ENCODE assay signal across 8 cellular contexts in the genomic region with DNA sequence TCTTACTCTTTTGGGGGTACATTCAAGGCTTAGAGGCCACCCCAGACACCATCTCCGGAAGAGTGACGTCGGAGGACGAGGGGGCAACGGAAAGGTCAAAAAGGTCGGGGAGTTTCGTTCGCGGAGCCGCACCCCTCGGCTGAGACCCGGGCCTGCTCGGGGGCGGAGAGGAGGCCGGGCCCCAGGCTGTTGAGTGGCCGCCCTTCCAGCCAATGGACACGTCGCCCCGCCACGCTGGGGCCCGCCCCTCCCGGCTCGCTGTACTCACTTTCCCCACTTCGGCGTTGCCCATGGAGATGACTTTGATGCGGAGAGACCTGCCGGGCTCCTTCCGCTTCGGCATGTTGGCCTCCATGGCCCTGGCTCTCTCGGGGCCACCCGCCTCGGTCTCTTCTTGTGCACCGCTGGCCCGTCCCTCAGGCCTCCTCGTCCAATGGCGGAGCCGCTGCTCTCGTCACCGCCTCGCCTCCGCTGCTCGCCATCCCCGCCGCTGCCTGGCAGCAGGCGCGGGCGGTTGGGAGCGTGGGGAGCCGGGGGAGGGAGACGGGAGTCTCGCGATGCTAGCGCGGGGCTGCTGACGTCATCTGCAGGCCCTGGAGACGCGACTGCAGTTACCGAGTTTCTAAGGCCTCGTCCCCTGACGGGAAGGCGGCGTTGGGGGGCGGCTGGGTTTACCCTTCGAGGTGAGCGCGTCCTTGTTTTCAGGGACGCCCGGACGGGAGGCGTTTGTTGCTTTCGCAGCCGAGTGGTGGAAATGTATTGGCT. TPM values are rescaled to one million over a fixed set of nuclear protein-coding genes. Genes with fewer than 3 reads are reported as not detected.
DNase-seq lines count a peak whose midpoint lies in the region; ATAC-seq and TF ChIP-seq lines count a peak whose summit lies in the region.

A gene (minus strand): TSS at position 406 of the 765 bp plus-strand sequence. CDS start 51 bp downstream, at position 355.

- H3K4me1 ChIP-seq in muscle layer of colon (ENCODE audit: insufficient read depth, low read length): peaks cover 11% of the 10 kb centered on the region

- peak within 1 kb of the TSS; percentile 98 for H3K27ac ChIP-seq in muscle layer of colon (ENCODE audit: low read depth, low read length)

- H3K9me3 ChIP-seq in muscle layer of colon (ENCODE audit: low read length): no peaks in the 10 kb centered on the region

- peak within 1 kb of the TSS; percentile 99 for H3K9ac ChIP-seq in muscle layer of colon (ENCODE audit: low read length)

- peak within 1 kb of the TSS; percentile 66 to 93 for H3K4me3 ChIP-seq in muscle layer of colon (ENCODE audit: low read depth in 1 of 2, low read length in 2 of 2)

- DNase-seq in DMS79 (lab: John Stamatoyannopoulos, UW) (peak; percentile 95), KG1 (lab: John Stamatoyannopoulos, UW) (peak; percentile 99)
- peak; percentile 96 to 98 for DNase-seq in activated T-cell treated with anti-CD3 and anti-CD28 coated beads, Interleukin-2, amount 50 U/mL, for 48 hours
- peak; percentile 91 to 96 for DNase-seq in stimulated activated CD8-positive, alpha-beta memory T cell treated with anti-CD3 and anti-CD28 coated beads, Interleukin-7, amount 100 ng/mL, for 1 hour (ENCODE audit: low read depth in 2 of 2)

- H3K36me3 ChIP-seq in muscle layer of colon (ENCODE audit: insufficient read depth, low read length): peaks cover 6% of the 10 kb centered on the region

- no peaks in the 10 kb centered on the region for H3K27me3 ChIP-seq in muscle layer of colon (ENCODE audit: control insufficient read depth in 1 of 2, insufficient read depth in 2 of 2, low read length in 2 of 2)

- peak; percentile 92 for ATAC-seq in GM21737 (IDR thresholded peaks at IDR 0.05; ENCODE audit: unreplicated experiment)
- peak; percentile 98 for ATAC-seq in esophagus mucosa

TF ChIP-seq in PFSK-1, 5 proteins besides CTCF, POLR2A, EP300 and RAD21:
- peak; percentile 92; the same call in 1 of the 2 replicates for TF ChIP-seq TAF1 (IDR thresholded peaks at IDR 0.05; ENCODE audit: borderline replicate concordance, insufficient read depth, low read length)
- peak; percentile 93 for TF ChIP-seq FOXP2 (optimal IDR thresholded peaks at IDR 0.05; ENCODE audit: borderline replicate concordance, extremely low read depth, extremely low read length, insufficient read depth)
- TF ChIP-seq POLR2AphosphoS5 (IDR thresholded peaks at IDR 0.05; ENCODE audit: low read depth, low read length): no peak; the same call in none of the 2 replicates
- TF ChIP-seq SIN3A (IDR thresholded peaks at IDR 0.05; ENCODE audit: borderline replicate concordance, insufficient read depth, low read length): peak; percentile 87; the same call in 1 of the 2 replicates

RNA-seq across cellular contexts. Expression of the gene that starts here (rescaled TPM):
- 1.5 TPM for polyA plus RNA-seq in PFSK-1 (2012; ENCODE audit: insufficient read length, low read depth)
- total RNA-seq in esophagus mucosa: 2.2 TPM

Comparison
In these comparisons a context has a peak if more than half of its experiments do, and no peak if none do; other contexts are left out.
1. Peak in every context shown above with its lines: DNase-seq, ATAC-seq, H3K4me3 ChIP-seq and H3K27ac ChIP-seq.